ENCODE assay signal across 8 cellular contexts in genomic region chr6:35727206-35727934, GRCh38. TPM values are rescaled to one million over a fixed set of nuclear protein-coding genes. Genes with fewer than 3 reads are reported as not detected.
DNase-seq lines count a peak whose midpoint lies in the region; ATAC-seq and TF ChIP-seq lines count a peak whose summit lies in the region.

No MANE protein-coding gene starts in this region.

- in situ Hi-C loops in gastrocnemius medialis (cut with MboI; ENCODE audit: low sequenced_read_pairs in 4 of 4), result loop anchor here in 2 of 4 donors (5.0 kb wide), 3 partner anchors 35 to 135 kb away; no protein-coding TSS in a partner anchor

- TF ChIP-seq POLR2A in gastrocnemius medialis (IDR thresholded peaks at IDR 0.05), result no peak

- H3K4me2 ChIP-seq in OCI-LY1 (ENCODE audit: low read length), result peak overlapping the region; percentile 68

- TF ChIP-seq CTCF in GM12865 (IDR thresholded peaks at IDR 0.05; ENCODE audit: insufficient read depth, low read depth, low read length, missing control alignments) (no peak), OCI-LY1 (IDR thresholded peaks at IDR 0.05; ENCODE audit: low read length) (no peak), cardiac fibroblast (IDR thresholded peaks at IDR 0.05; ENCODE audit: low read depth, low read length) (no peak), gastrocnemius medialis (IDR thresholded peaks at IDR 0.05 in 4 of 5, conservative IDR thresholded peaks at IDR 0.05 in 1 of 5) (no peak)

- H3K9me2 ChIP-seq in OCI-LY1 (ENCODE audit: low read depth, low read length), result no peaks in the 10 kb centered on the region

- no peaks in the 10 kb centered on the region for H3K79me2 ChIP-seq in OCI-LY1 (ENCODE audit: insufficient read depth, low read length)

- H3K36me3 ChIP-seq in OCI-LY1 (ENCODE audit: insufficient read depth, low read length), result no peaks in the 10 kb centered on the region
- no peaks in the 10 kb centered on the region for H3K36me3 ChIP-seq in gastrocnemius medialis

- H3K9ac ChIP-seq in OCI-LY1 (ENCODE audit: low read length), result peak overlapping the region; percentile 76

- peaks cover 5% of the 10 kb centered on the region; the same call in 1 of the 2 replicates for H3F3A ChIP-seq in OCI-LY1 (ENCODE audit: insufficient read depth, low read length)

- H3K4me3 ChIP-seq in GM12865 (ENCODE audit: low read depth, low read length) (peak overlapping the region; percentile 73), OCI-LY1 (ENCODE audit: low read depth, low read length, poor library complexity, severe bottlenecking) (peak overlapping the region; percentile 57), cardiac fibroblast (replicated peaks in 1 of 2; ENCODE audit: low read depth in 2 of 2, low read length in 2 of 2) (peak overlapping the region; percentile 53 to 54), gastrocnemius medialis (peak overlapping the region; percentile 57 to 66 (median 64))

- ATAC-seq in HG03175 (IDR thresholded peaks at IDR 0.05; ENCODE audit: unreplicated experiment) (peak; percentile 3), gastrocnemius medialis (peak; percentile 6 to 13), GM21786 (IDR thresholded peaks at IDR 0.05; ENCODE audit: unreplicated experiment) (no peak)

- H4K20me1 ChIP-seq in OCI-LY1 (ENCODE audit: insufficient read depth, low read length), result no peaks in the 10 kb centered on the region

- H3K27me3 ChIP-seq in OCI-LY1 (ENCODE audit: insufficient read depth, low read length) (no peaks in the 10 kb centered on the region), gastrocnemius medialis (no peaks in the 10 kb centered on the region)

- DNase-seq in AG08396 (ENCODE audit: low spot score) (peak; percentile 70), GM12865 (ENCODE audit: low read depth) (peak; percentile 68), cardiac fibroblast (ENCODE audit: low read depth in 2 of 2) (peak; percentile 87 to 97), iPS-NIHi11 (ENCODE audit: low spot score) (peak; percentile 79), gastrocnemius medialis (peak; percentile 90 to 98)

- H3K4me1 ChIP-seq in OCI-LY1 (ENCODE audit: insufficient read depth, low read length, severe bottlenecking) (peaks cover 80% of the 10 kb centered on the region), gastrocnemius medialis (peaks cover 79 to 81% of the 10 kb centered on the region in 2 donors)

- H3K9me3 ChIP-seq in OCI-LY1 (ENCODE audit: low read length) (no peaks in the 10 kb centered on the region), gastrocnemius medialis (no peaks in the 10 kb centered on the region)

- H3K27ac ChIP-seq in OCI-LY1 (ENCODE audit: low read depth, low read length, poor library complexity, severe bottlenecking) (peak overlapping the region; percentile 97), gastrocnemius medialis (peak overlapping the region; percentile 99 to 100 (median 100))

- intact Hi-C loops in gastrocnemius medialis (cut with DNase I; ENCODE audit: low total_unique reads), result loop anchor here (1.0 to 5.0 kb wide), 5 partner anchors 39 to 1980 kb away; partner anchors contain the start of genes FKBP5 and IP6K3

- H2AFZ ChIP-seq in OCI-LY1 (ENCODE audit: low read length), result no peak overlapping the region

RNA-seq across cellular contexts. Expression of gene ARMC12, which starts 9.5 kb away (rescaled TPM):
- total RNA-seq in gastrocnemius medialis, result 1 to 10 TPM in 1 of 4 donors, not detected in 3; 6.2 TPM

RNA-seq across cellular contexts. Expression of gene FKBP5, which starts 38.7 kb away (rescaled TPM):
- total RNA-seq in gastrocnemius medialis, result 1,000 to 10,000 TPM in 2 of 4 donors, 100 to 1,000 TPM in 2; 665 to 1,753 (median 1,205) TPM

RNA-seq across cellular contexts. Expression of gene CLPSL2, which starts 49.0 kb away (rescaled TPM):
- not detected for total RNA-seq in gastrocnemius medialis

RNA-seq across cellular contexts. Expression of gene CLPSL1, which starts 53.4 kb away (rescaled TPM):
- not detected for total RNA-seq in gastrocnemius medialis
